In the genomic region with DNA sequence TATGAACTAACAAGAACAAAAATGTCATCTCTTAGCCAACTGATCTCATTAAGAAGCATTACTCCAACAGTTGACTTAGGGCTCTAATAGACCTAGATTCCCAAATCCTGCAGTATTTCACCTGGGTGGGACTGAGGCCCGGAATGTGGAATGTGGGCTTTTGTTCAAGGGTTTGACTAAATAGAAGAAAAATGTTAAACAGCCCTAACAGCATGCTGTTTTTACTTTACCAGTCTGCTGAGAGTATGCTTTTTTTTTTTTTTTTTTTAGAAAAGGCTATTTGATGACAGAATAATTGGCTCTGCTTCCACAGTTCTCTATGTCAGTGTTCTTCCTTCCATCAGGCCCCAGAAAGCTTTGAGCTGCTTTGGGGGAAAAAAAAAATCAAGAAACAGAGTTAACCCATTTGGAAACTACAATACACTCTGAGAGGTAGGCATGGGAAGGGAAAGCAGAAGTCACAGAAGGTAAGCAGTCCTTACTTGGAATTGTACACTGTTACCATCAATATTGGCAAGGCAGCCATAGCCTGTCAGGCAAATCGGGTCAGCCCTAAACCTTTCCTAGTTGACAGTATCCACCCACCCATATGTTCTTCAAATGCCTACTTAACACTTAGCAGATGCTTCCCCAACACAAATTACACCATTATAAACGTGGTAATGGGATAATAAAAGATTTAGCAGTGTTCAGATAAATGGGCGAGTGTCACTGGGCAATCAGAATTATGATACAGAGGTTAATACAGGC, we compare ENCODE assay signal across 18 cellular contexts.
"Had no signal": no experiment of that assay in that cellular context is flagged by ENCODE, and none has a peak within 500 bp of the region (broad histone marks: within the 10 kb centered on the region; RNA-seq: fewer than 3 reads in every experiment).

No MANE protein-coding gene starts in this region.

- H3K4me3 ChIP-seq: lower lobe of right lung, right atrium auricular region, smooth muscle cell, tibial nerve had no signal

- DNase-seq: activated CD8-positive, alpha-beta memory T cell treated with anti-CD3 and anti-CD28 coated beads, Interleukin-2, amount 10 ng/mL, durations not matched to agents 7 days and 5 days; activated effector memory CD4-positive, alpha-beta T cell treated with Interleukin-2 at 50 U/mL for 16 hours; activated T-cell treated with anti-CD3 and anti-CD28 coated beads, Interleukin-2, amount 50 U/mL, for 24 hours; brain microvascular endothelial cell; cerebellar nuclear complex; endodermal cell; erythroblast; hypothalamus; left cardiac atrium; lower lobe of right lung; midbrain had no signal

- H3K4me2 ChIP-seq: smooth muscle cell had no signal

- H3K4me1 ChIP-seq: lower lobe of right lung, right atrium auricular region, tibial nerve had no signal

- H3K27ac ChIP-seq: brain microvascular endothelial cell, lower lobe of right lung, neutrophil, right atrium auricular region, tibial nerve had no signal

- H3K9me3 Mint-ChIP-seq: endodermal cell had no signal

- ATAC-seq: activated CD8-positive, alpha-beta memory T cell treated with anti-CD3 and anti-CD28 coated beads, Interleukin-2, amount 10 ng/mL, durations not matched to agents 7 days and 5 days; left cardiac atrium; lower lobe of right lung; stimulated activated memory B cell treated with anti-CD40 and anti-IgM and Interleukin-4, amounts not matched to agents 10 μg/mL and 1 μg/mL and 100 μg/mL, for 72 hours had no signal

- H3K27me3 Mint-ChIP-seq: activated CD8-positive, alpha-beta memory T cell treated with anti-CD3 and anti-CD28 coated beads, Interleukin-2, amount 10 ng/mL, durations not matched to agents 7 days and 5 days; activated naive CD4-positive, alpha-beta T cell treated with anti-CD3 and anti-CD28 coated beads, Interleukin-2, amount 50 U/mL, for 24 hours; activated T-cell treated with anti-CD3 and anti-CD28 coated beads, Interleukin-2, amount 50 U/mL, for 24 hours; dendritic cell treated with granulocyte-macrophage colony-stimulating factor and Interleukin-4, amounts not matched to agents 40 ng/mL and 50 ng/mL, for 4 days; stimulated activated memory B cell treated with anti-CD40 and anti-IgM and Interleukin-4, amounts not matched to agents 10 μg/mL and 1 μg/mL and 100 μg/mL, for 72 hours had no signal

- H3K4me3 Mint-ChIP-seq: activated CD8-positive, alpha-beta memory T cell treated with anti-CD3 and anti-CD28 coated beads, Interleukin-2, amount 10 ng/mL, durations not matched to agents 7 days and 5 days; activated naive CD4-positive, alpha-beta T cell treated with anti-CD3 and anti-CD28 coated beads, Interleukin-2, amount 50 U/mL, for 24 hours; activated T-cell treated with anti-CD3 and anti-CD28 coated beads, Interleukin-2, amount 50 U/mL, for 24 hours; dendritic cell treated with granulocyte-macrophage colony-stimulating factor and Interleukin-4, amounts not matched to agents 40 ng/mL and 50 ng/mL, for 4 days; endodermal cell; stimulated activated memory B cell treated with anti-CD40 and anti-IgM and Interleukin-4, amounts not matched to agents 10 μg/mL and 1 μg/mL and 100 μg/mL, for 72 hours had no signal

- H3K4me1 Mint-ChIP-seq: activated CD8-positive, alpha-beta memory T cell treated with anti-CD3 and anti-CD28 coated beads, Interleukin-2, amount 10 ng/mL, durations not matched to agents 7 days and 5 days; activated naive CD4-positive, alpha-beta T cell treated with anti-CD3 and anti-CD28 coated beads, Interleukin-2, amount 50 U/mL, for 24 hours; stimulated activated memory B cell treated with anti-CD40 and anti-IgM and Interleukin-4, amounts not matched to agents 10 μg/mL and 1 μg/mL and 100 μg/mL, for 72 hours had no signal

- H3K9me3 ChIP-seq: lower lobe of right lung, neutrophil, right atrium auricular region, tibial nerve had no signal

- H3K36me3 ChIP-seq: brain microvascular endothelial cell, lower lobe of right lung, neutrophil, right atrium auricular region, tibial nerve had no signal

- H3K27me3 ChIP-seq: brain microvascular endothelial cell, neutrophil, right atrium auricular region, tibial nerve had no signal

- H3K27ac Mint-ChIP-seq: activated CD8-positive, alpha-beta memory T cell treated with anti-CD3 and anti-CD28 coated beads, Interleukin-2, amount 10 ng/mL, durations not matched to agents 7 days and 5 days; activated naive CD4-positive, alpha-beta T cell treated with anti-CD3 and anti-CD28 coated beads, Interleukin-2, amount 50 U/mL, for 24 hours; activated T-cell treated with anti-CD3 and anti-CD28 coated beads, Interleukin-2, amount 50 U/mL, for 24 hours; dendritic cell treated with granulocyte-macrophage colony-stimulating factor and Interleukin-4, amounts not matched to agents 40 ng/mL and 50 ng/mL, for 4 days; endodermal cell; stimulated activated memory B cell treated with anti-CD40 and anti-IgM and Interleukin-4, amounts not matched to agents 10 μg/mL and 1 μg/mL and 100 μg/mL, for 72 hours had no signal

- H3K36me3 Mint-ChIP-seq: activated CD8-positive, alpha-beta memory T cell treated with anti-CD3 and anti-CD28 coated beads, Interleukin-2, amount 10 ng/mL, durations not matched to agents 7 days and 5 days; activated naive CD4-positive, alpha-beta T cell treated with anti-CD3 and anti-CD28 coated beads, Interleukin-2, amount 50 U/mL, for 24 hours; stimulated activated memory B cell treated with anti-CD40 and anti-IgM and Interleukin-4, amounts not matched to agents 10 μg/mL and 1 μg/mL and 100 μg/mL, for 72 hours had no signal
